Comparison of ENCODE assay signal across 10 cellular contexts in genomic region chr17:28174352-28175046, GRCh38.
DNase-seq lines count a peak whose midpoint lies in the region; ATAC-seq, FAIRE-seq and TF ChIP-seq lines count a peak whose summit lies in the region.
"Had no signal": no experiment of that assay in that cellular context is flagged by ENCODE, and none has a peak within 500 bp of the region (broad histone marks: within the 10 kb centered on the region; RNA-seq: fewer than 3 reads in every experiment).

No MANE protein-coding gene starts in this region.

- peak; percentile 47 for FAIRE-seq in GM18507 (lab: Jason Lieb, UNC)

- no peak for TF ChIP-seq CTCF in uterus (IDR thresholded peaks at IDR 0.05)

- H3K9me3 ChIP-seq in uterus, result no peaks in the 10 kb centered on the region

- H3K4me1 Mint-ChIP-seq in activated naive CD8-positive, alpha-beta T cell treated with anti-CD3 and anti-CD28 coated beads, Interleukin-2, amount 50 U/mL, for 24 hours, result peaks cover 18% of the 10 kb centered on the region

- H3K27me3 ChIP-seq in uterus, result no peaks in the 10 kb centered on the region

- H3K36me3 ChIP-seq in uterus, result no peaks in the 10 kb centered on the region

- H3K4me3 Mint-ChIP-seq in activated naive CD8-positive, alpha-beta T cell treated with anti-CD3 and anti-CD28 coated beads, Interleukin-2, amount 50 U/mL, for 24 hours, result no peak overlapping the region
- H3K4me3 Mint-ChIP-seq: IgD-negative memory B cell had no signal

- H3K27ac Mint-ChIP-seq in activated naive CD8-positive, alpha-beta T cell treated with anti-CD3 and anti-CD28 coated beads, Interleukin-2, amount 50 U/mL, for 24 hours, result no peak overlapping the region
- H3K27ac Mint-ChIP-seq: IgD-negative memory B cell had no signal

- H3K9me3 Mint-ChIP-seq in activated naive CD8-positive, alpha-beta T cell treated with anti-CD3 and anti-CD28 coated beads, Interleukin-2, amount 50 U/mL, for 24 hours, result no peaks in the 10 kb centered on the region
- H3K9me3 Mint-ChIP-seq: IgD-negative memory B cell had no signal

- no peaks in the 10 kb centered on the region for H3K27me3 Mint-ChIP-seq in activated naive CD8-positive, alpha-beta T cell treated with anti-CD3 and anti-CD28 coated beads, Interleukin-2, amount 50 U/mL, for 24 hours
- H3K27me3 Mint-ChIP-seq: IgD-negative memory B cell had no signal

- peaks cover 8% of the 10 kb centered on the region for H3K36me3 Mint-ChIP-seq in activated naive CD8-positive, alpha-beta T cell treated with anti-CD3 and anti-CD28 coated beads, Interleukin-2, amount 50 U/mL, for 24 hours (ENCODE audit: low read depth)

- no peak for ATAC-seq in activated naive CD8-positive, alpha-beta T cell treated with anti-CD3 and anti-CD28 coated beads, Interleukin-2, amount 50 U/mL, for 24 hours
- no peak for ATAC-seq in GM21515 (IDR thresholded peaks at IDR 0.05; ENCODE audit: unreplicated experiment)
- ATAC-seq: Panc1 had no signal

- H3K27ac ChIP-seq in uterus, result no peak overlapping the region
- H3K27ac ChIP-seq: GM23248 had no signal

- DNase-seq in GM18507 (ENCODE audit: extremely low spot score, insufficient read length, low read depth) (no peak), NCI-H524 treated with DMSO at 0.1 percent for 48 hours (lab: John Stamatoyannopoulos, UW) (peak; percentile 95), ACHN (no peak), uterus (no peak)
- peak; percentile 10 for DNase-seq in activated naive CD8-positive, alpha-beta T cell treated with anti-CD3 and anti-CD28 coated beads, Interleukin-2, amount 50 U/mL, for 24 hours
- peak in 2 of 3 experiments; percentile 10 for DNase-seq in stimulated activated CD4-positive, alpha-beta T cell treated with anti-CD3 and anti-CD28 coated beads, TNF-alpha, amount 100 ng/mL, for 4 hours (ENCODE audit: low read depth in 3 of 3)
- DNase-seq: GM23248 had no signal

- in situ Hi-C loops in ACHN (cut with HindIII; ENCODE audit: low pct_ligation_motif_present, low pct_unique_long_range_greater_than_20kb, low sequenced_read_pairs), result no loop called here

- TF ChIP-seq POLR2A in uterus (IDR thresholded peaks at IDR 0.05), result no peak

- no peak overlapping the region for H3K4me3 ChIP-seq in uterus
- H3K4me3 ChIP-seq: GM23248 had no signal

- intact Hi-C loops in uterus (cut with DNase I; ENCODE audit: low total_unique reads), result no loop called here

- no peaks in the 10 kb centered on the region for H3K4me1 ChIP-seq in uterus

Comparison
In these comparisons a context has a peak if more than half of its experiments do, and no peak if none do; other contexts are left out.
1. DNase-seq: peak in NCI-H524 treated with DMSO at 0.1 percent for 48 hours (single experiment), activated naive CD8-positive, alpha-beta T cell treated with anti-CD3 and anti-CD28 coated beads, Interleukin-2, amount 50 U/mL, for 24 hours (single experiment) and stimulated activated CD4-positive, alpha-beta T cell treated with anti-CD3 and anti-CD28 coated beads, TNF-alpha, amount 100 ng/mL, for 4 hours (2 of 3); none in GM18507 (single experiment), ACHN (single experiment) and uterus (0 of 2).